In the genomic region with DNA sequence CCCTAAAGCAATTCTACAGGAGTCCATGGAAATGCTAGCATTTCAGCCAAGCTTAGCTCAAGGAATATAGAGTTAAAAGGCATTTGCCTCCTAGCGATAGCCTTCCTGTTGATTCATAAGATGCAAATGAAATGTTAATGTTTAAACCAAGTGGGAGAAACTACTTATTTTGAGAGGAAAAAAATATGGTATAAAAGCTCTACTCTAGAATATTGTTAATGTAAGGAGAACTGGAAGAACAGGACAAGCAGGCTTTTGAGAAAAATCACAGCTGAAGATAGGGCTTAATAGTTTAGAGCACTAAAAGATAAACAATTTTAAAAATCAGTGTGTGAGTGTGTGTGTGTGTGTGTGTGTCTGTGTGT, we compare ENCODE assay signal across 8 cellular contexts. TPM values are rescaled to one million over a fixed set of nuclear protein-coding genes. Genes with fewer than 3 reads are reported as not detected.
DNase-seq lines count a peak whose midpoint lies in the region; TF ChIP-seq lines count a peak whose summit lies in the region.

No MANE protein-coding gene starts in this region.

- no peak overlapping the region for H2BK15ac ChIP-seq in mesendoderm (replicated peaks; ENCODE audit: low read depth)

- H2AK5ac ChIP-seq in mesendoderm (ENCODE audit: low read length): no peak overlapping the region

- H3K18ac ChIP-seq in mesendoderm (ENCODE audit: low read length): no peak overlapping the region

- H3K4me3 ChIP-seq in AG04449 (ENCODE audit: low read depth, low read length) (peak overlapping the region; percentile 95), LNCaP clone FGC (ENCODE audit: low read depth, low read length) (no peak overlapping the region), mesendoderm (ENCODE audit: low read length) (no peak overlapping the region), colonic mucosa (no peak overlapping the region)

- no peak overlapping the region for H4K8ac ChIP-seq in mesendoderm (ENCODE audit: low read depth, low read length)

- H3K27me3 ChIP-seq in mesendoderm (ENCODE audit: insufficient read depth, low read length, poor library complexity) (no peaks in the 10 kb centered on the region), colonic mucosa (no peaks in the 10 kb centered on the region)

- peak overlapping the region; percentile 58 for H3K4me2 ChIP-seq in mesendoderm (ENCODE audit: low read length)

- H3K36me3 ChIP-seq in mesendoderm (ENCODE audit: control insufficient read depth, insufficient read depth, low read length) (no peaks in the 10 kb centered on the region), colonic mucosa (no peaks in the 10 kb centered on the region)

- DNase-seq in AG04449 (ENCODE audit: low read depth, low spot score): no peak
- peak; percentile 45 for DNase-seq in LNCaP clone FGC (ENCODE audit: low read depth)
- DNase-seq in caudate nucleus (lab: John Stamatoyannopoulos, UW): no peak
- peak; percentile 50 for DNase-seq in mesendoderm
- no peak for DNase-seq in stimulated activated CD4-positive, alpha-beta T cell treated with anti-CD3 and anti-CD28 coated beads, Interleukin-12 subunit alpha, Interleukin-12 subunit beta, amount 100 ng/mL, for 4 hours
- no peak for DNase-seq in cerebellar cortex (ENCODE audit: low spot score)
- no peak for DNase-seq in anterior cingulate cortex (lab: John Stamatoyannopoulos, UW)
- no peak for DNase-seq in colonic mucosa

- H3K4me1 ChIP-seq in mesendoderm (ENCODE audit: control insufficient read depth, low read depth, low read length) (no peaks in the 10 kb centered on the region), colonic mucosa (no peaks in the 10 kb centered on the region)

- POLR2A ChIA-PET in AG04449 (lab: Yijun Ruan, JAX): no interaction called here

- no peaks in the 10 kb centered on the region for H3K79me1 ChIP-seq in mesendoderm (ENCODE audit: low read length)

- no peak overlapping the region for H4K5ac ChIP-seq in mesendoderm (ENCODE audit: low read length)

- peak overlapping the region; percentile 69 for H3K27ac ChIP-seq in caudate nucleus (ENCODE audit: low read depth, low read length)
- H3K27ac ChIP-seq in mesendoderm (ENCODE audit: low read depth, low read length): no peak overlapping the region
- H3K27ac ChIP-seq in colonic mucosa: no peak overlapping the region

- peak overlapping the region; percentile 73 for H3K9ac ChIP-seq in mesendoderm (ENCODE audit: low read length)
- no peak overlapping the region for H3K9ac ChIP-seq in colonic mucosa (ENCODE audit: low read depth in 2 of 2, low read length in 2 of 2)

- WGBS in mesendoderm (ENCODE audit: extremely low coverage, insufficient coverage, low lambda C conversion rate): no CpG with 5 or more reads among the region's 1 CpG

- CTCF ChIA-PET in AG04449 (lab: Yijun Ruan, JAX): interaction anchor here (1.4 to 8.0 kb wide), 4 partner anchors 154 to 768 kb away, joined by 4 to 65 read pairs (median 36); no protein-coding TSS in a partner anchor

- peak overlapping the region; percentile 89 for H3K56ac ChIP-seq in mesendoderm (ENCODE audit: low read length)

- no peak overlapping the region for H2BK5ac ChIP-seq in mesendoderm (ENCODE audit: low read length)

- no peaks in the 10 kb centered on the region for H3K9me3 ChIP-seq in colonic mucosa

- H3K4ac ChIP-seq in mesendoderm (ENCODE audit: low read depth, low read length): no peak overlapping the region

- H2BK120ac ChIP-seq in mesendoderm (ENCODE audit: low read depth, low read length): no peak overlapping the region

- intact Hi-C loops in colonic mucosa (cut with DNase I): loop anchor here (10.0 kb wide), 2 partner anchors 160 to 770 kb away; no protein-coding TSS in a partner anchor

- TF ChIP-seq CTCF in AG04449 (IDR thresholded peaks at IDR 0.05; ENCODE audit: insufficient read depth, low read length, missing control alignments): no peak
- no peak for TF ChIP-seq CTCF in LNCaP clone FGC (IDR thresholded peaks at IDR 0.05; ENCODE audit: control insufficient read depth, extremely low read depth, insufficient read depth)
- TF ChIP-seq CTCF in colonic mucosa (IDR thresholded peaks at IDR 0.05): no peak

- H3K23ac ChIP-seq in mesendoderm (ENCODE audit: low read length): no peak overlapping the region

- no peaks in the 10 kb centered on the region for H3K79me2 ChIP-seq in mesendoderm (ENCODE audit: control insufficient read depth, insufficient read depth, low read length)

RNA-seq across cellular contexts. Expression of gene ALCAM, which starts 1.6 kb away (rescaled TPM):
- 9.0 TPM for polyA plus RNA-seq in mesendoderm (2013, experiment 1 of 2)
- 9.3 TPM for polyA plus RNA-seq in mesendoderm (2013, experiment 2 of 2)
- total RNA-seq in colonic mucosa: 10 to 100 TPM; 17.8 to 29.6 TPM

Comparison
In these comparisons a context has a peak if more than half of its experiments do, and no peak if none do; other contexts are left out.
1. DNase-seq: peak in LNCaP clone FGC (single experiment) and mesendoderm (single experiment); none in AG04449 (single experiment), caudate nucleus (0 of 61), stimulated activated CD4-positive, alpha-beta T cell treated with anti-CD3 and anti-CD28 coated beads, Interleukin-12 subunit alpha, Interleukin-12 subunit beta, amount 100 ng/mL, for 4 hours (single experiment), cerebellar cortex (single experiment), anterior cingulate cortex (0 of 58) and colonic mucosa (single experiment).